Comparison of ENCODE assay signal across 8 cellular contexts in the genomic region with DNA sequence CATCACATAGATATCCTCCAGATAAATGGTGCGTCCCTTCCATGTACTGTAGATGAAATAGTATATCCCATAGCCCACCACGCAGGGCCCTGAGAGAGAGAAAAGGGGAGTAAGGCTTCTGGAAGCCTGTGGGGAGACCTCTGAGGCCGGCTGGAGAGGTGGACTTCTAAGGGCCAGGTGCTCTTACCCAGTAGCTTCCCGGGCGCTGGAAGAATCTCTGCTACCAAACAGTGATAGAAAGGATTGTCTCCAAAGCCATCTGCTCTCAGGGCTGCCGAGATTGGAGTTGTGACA. TPM values are rescaled to one million over a fixed set of nuclear protein-coding genes. Genes with fewer than 3 reads are reported as not detected.
DNase-seq lines count a peak whose midpoint lies in the region; ATAC-seq and TF ChIP-seq lines count a peak whose summit lies in the region.

No MANE protein-coding gene starts in this region.

- peaks cover 0 to 4% of the 10 kb centered on the region in 2 donors for H3K4me1 ChIP-seq in ascending aorta

- TF ChIP-seq CTCF in ascending aorta (IDR thresholded peaks at IDR 0.05) (no peak), kidney epithelial cell (IDR thresholded peaks at IDR 0.05; ENCODE audit: insufficient read depth, low read length, poor library complexity, severe bottlenecking) (no peak)

- H3K9me3 ChIP-seq in ascending aorta: no peaks in the 10 kb centered on the region

- no peaks in the 10 kb centered on the region for H3K36me3 ChIP-seq in ascending aorta
- H3K36me3 ChIP-seq in kidney epithelial cell (ENCODE audit: control insufficient read depth, insufficient read depth, low read length): no peaks in the 10 kb centered on the region

- intact Hi-C loops in ascending aorta (cut with DNase I): loop anchor here (1.0 to 2.0 kb wide), 2 partner anchors 12 to 62 kb away; a partner anchor contains a TSS

- H3K27me3 ChIP-seq in ascending aorta (no peaks in the 10 kb centered on the region), kidney epithelial cell (ENCODE audit: control insufficient read depth, insufficient read depth, low read length) (no peaks in the 10 kb centered on the region)

- DNase-seq in DMS53 treated with DMSO at 0.1 percent for 48 hours (lab: John Stamatoyannopoulos, UW; ENCODE audit: unreplicated experiment) (peak; percentile 10), DMS53 (lab: John Stamatoyannopoulos, UW) (no peak), ascending aorta (ENCODE audit: low spot score in 2 of 2) (no peak), kidney epithelial cell (ENCODE audit: low read depth) (no peak), glomerular visceral epithelial cell (ENCODE audit: extremely low spot score) (no peak)
- DNase-seq in activated CD8-positive, alpha-beta memory T cell treated with anti-CD3 and anti-CD28 coated beads, Interleukin-2, amount 50 U/mL, for 48 hours: no peak

- H3K27ac ChIP-seq in ascending aorta (peak overlapping the region; percentile 82 to 83), temporal lobe (ENCODE audit: low read depth, low read length) (peak overlapping the region; percentile 81)

- ATAC-seq in GM21390 (IDR thresholded peaks at IDR 0.05; ENCODE audit: unreplicated experiment): no peak

- H3K4me3 ChIP-seq in ascending aorta: peak overlapping the region; percentile 70 to 76
- H3K4me3 ChIP-seq in kidney epithelial cell (ENCODE audit: low read depth, low read length): peak overlapping the region; percentile 75

RNA-seq across cellular contexts. Expression of a gene that starts 0.7 kb away (rescaled TPM):
- total RNA-seq in ascending aorta (22.6 TPM), kidney epithelial cell (61.6 and 76.0 TPM in 2 replicates), temporal lobe (39.6 TPM)

RNA-seq across cellular contexts. Expression of a gene that starts 3.0 kb away (rescaled TPM):
- total RNA-seq in ascending aorta: not detected
- total RNA-seq in kidney epithelial cell: 0.79 TPM in 1 of 2 replicates, not detected in the other
- total RNA-seq in temporal lobe: not detected

RNA-seq across cellular contexts. Expression of a gene that starts 12.2 kb away (rescaled TPM):
- 19.3 TPM for total RNA-seq in ascending aorta
- total RNA-seq in kidney epithelial cell: 43.0 and 45.7 TPM in 2 replicates
- 35.7 TPM for total RNA-seq in temporal lobe

RNA-seq across cellular contexts. Expression of a gene that starts 23.8 kb away (rescaled TPM):
- total RNA-seq in ascending aorta: 0.11 TPM
- total RNA-seq in kidney epithelial cell: not detected in 2 replicates
- total RNA-seq in temporal lobe: 13.8 TPM

RNA-seq across cellular contexts. Expression of a gene that starts 37.0 kb away (rescaled TPM):
- total RNA-seq in ascending aorta: not detected
- 1.8 and 3.4 TPM in 2 replicates for total RNA-seq in kidney epithelial cell
- total RNA-seq in temporal lobe: 0.49 TPM
